Comparison of ENCODE assay signal across 13 cellular contexts in the genomic region with DNA sequence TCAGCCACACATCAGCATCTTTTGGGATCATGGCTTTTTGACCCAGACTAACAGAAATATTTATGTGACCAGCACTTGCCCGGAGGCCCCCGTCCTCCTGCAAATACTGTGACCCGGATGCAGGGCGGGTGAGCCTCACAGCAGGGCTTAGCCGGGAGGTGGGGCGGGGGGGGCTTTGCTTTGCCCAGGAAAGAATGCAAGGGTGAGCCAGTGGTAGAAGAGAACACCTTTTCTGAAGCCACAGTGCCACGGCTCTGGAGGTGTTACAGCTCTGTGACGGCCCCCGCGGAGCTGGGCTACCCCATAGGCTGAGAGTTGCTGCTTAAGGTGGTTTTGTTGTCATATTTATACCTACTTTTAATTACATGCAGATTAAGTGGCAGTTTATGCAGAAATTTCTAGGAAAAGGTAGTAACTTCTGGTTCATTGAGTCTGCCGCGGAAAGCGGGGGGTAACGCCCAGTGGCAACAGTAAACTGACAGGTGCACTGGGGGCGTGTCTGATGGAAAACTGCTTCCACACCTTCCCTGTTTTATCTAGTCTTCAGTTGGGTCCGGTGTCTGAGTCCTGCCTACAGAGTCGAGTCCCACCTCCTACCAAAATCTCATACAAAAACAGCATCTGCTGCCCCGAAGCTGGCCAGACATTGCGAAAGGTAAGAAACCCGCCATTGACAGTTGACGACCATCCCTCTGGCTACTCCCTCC.
"Had no signal": no experiment of that assay in that cellular context is flagged by ENCODE, and none has a peak within 500 bp of the region (broad histone marks: within the 10 kb centered on the region; RNA-seq: fewer than 3 reads in every experiment).

No MANE protein-coding gene starts in this region.

- DNase-seq: activated CD4-positive, alpha-beta T cell treated with anti-CD3 and anti-CD28 coated beads, Interleukin-2, amount 50 U/mL, for 48 hours; activated gamma-delta T cell; activated T-cell treated with anti-CD3 and anti-CD28 coated beads, Interleukin-2, amount 50 U/mL, for 48 hours; amniotic stem cell; left ventricle myocardium superior; mesenchymal stem cell; stimulated activated CD4-positive, alpha-beta T cell treated with anti-CD3 and anti-CD28 coated beads, Interleukin-4, amount 100 ng/mL, for 24 hours; stimulated activated naive CD4-positive, alpha-beta T cell; substantia nigra had no signal

- H3K4me3 ChIP-seq: hepatocyte, skin epidermis had no signal

- H3K27ac ChIP-seq: hepatocyte, skin epidermis, VCaP had no signal

- ATAC-seq: left ventricle myocardium superior; natural killer cell treated with Interleukin-12 subunit alpha and Interleukin-12 subunit beta and Interleukin-15 and Interleukin-18, amount 100 ng/mL, for 72 hours had no signal

- H2AFZ ChIP-seq: hepatocyte had no signal

- H3K79me2 ChIP-seq: hepatocyte had no signal

- H3K4me2 ChIP-seq: hepatocyte had no signal
